In genomic region chr3:139677341-139678155, GRCh38 we compare ENCODE assay signal across 1 cellular context.
TF ChIP-seq lines count a peak whose summit lies in the region.

Gene NMNAT3, minus strand, starts transcription at chr3:139677972. Its CDS starts 50,248 bp downstream, at chr3:139627724.

TF ChIP-seq in HepG2, 621 proteins besides CTCF, POLR2A, EP300 and RAD21 (continued from another document and continues in another):
- no peak; the same call in 1 of the 2 replicates for TF ChIP-seq ZBTB34 (CRISPR knock-in tag; IDR thresholded peaks at IDR 0.05)
- TF ChIP-seq RFXAP (CRISPR knock-in tag; IDR thresholded peaks at IDR 0.05; ENCODE audit: borderline replicate concordance) = no peak
- no peak for TF ChIP-seq HOXD1 (CRISPR knock-in tag; IDR thresholded peaks at IDR 0.05)
- TF ChIP-seq RORA (CRISPR knock-in tag; IDR thresholded peaks at IDR 0.05) = no peak
- peak; percentile 71; the same call in 1 of the 2 replicates for TF ChIP-seq ZNF788 (CRISPR knock-in tag; IDR thresholded peaks at IDR 0.05; ENCODE audit: borderline replicate concordance)
- TF ChIP-seq MIER2 (CRISPR knock-in tag; IDR thresholded peaks at IDR 0.05) = no peak
- no peak for TF ChIP-seq TCF7L2 (IDR thresholded peaks at IDR 0.05; ENCODE audit: low read depth, low read length)
- TF ChIP-seq ZNF768 (CRISPR knock-in tag; IDR thresholded peaks at IDR 0.05) = peak; percentile 56; the same call in 1 of the 2 replicates
- TF ChIP-seq NPAS2 (CRISPR knock-in tag; IDR thresholded peaks at IDR 0.05; ENCODE audit: borderline replicate concordance) = no peak
- TF ChIP-seq POGZ (CRISPR knock-in tag; IDR thresholded peaks at IDR 0.05) = peak; percentile 67
- TF ChIP-seq, protein P1, sequence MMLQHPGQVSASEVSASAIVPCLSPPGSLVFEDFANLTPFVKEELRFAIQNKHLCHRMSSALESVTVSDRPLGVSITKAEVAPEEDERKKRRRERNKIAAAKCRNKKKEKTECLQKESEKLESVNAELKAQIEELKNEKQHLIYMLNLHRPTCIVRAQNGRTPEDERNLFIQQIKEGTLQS (CRISPR knock-in tag; IDR thresholded peaks at IDR 0.05) = no peak
- TF ChIP-seq RXRB (CRISPR knock-in tag; IDR thresholded peaks at IDR 0.05; ENCODE audit: borderline replicate concordance) = peak; percentile 27; the same call in 1 of the 2 replicates
- TF ChIP-seq KDM5B (CRISPR knock-in tag; IDR thresholded peaks at IDR 0.05; ENCODE audit: borderline replicate concordance) = no peak; the same call in 1 of the 2 replicates
- TF ChIP-seq, protein P2, sequence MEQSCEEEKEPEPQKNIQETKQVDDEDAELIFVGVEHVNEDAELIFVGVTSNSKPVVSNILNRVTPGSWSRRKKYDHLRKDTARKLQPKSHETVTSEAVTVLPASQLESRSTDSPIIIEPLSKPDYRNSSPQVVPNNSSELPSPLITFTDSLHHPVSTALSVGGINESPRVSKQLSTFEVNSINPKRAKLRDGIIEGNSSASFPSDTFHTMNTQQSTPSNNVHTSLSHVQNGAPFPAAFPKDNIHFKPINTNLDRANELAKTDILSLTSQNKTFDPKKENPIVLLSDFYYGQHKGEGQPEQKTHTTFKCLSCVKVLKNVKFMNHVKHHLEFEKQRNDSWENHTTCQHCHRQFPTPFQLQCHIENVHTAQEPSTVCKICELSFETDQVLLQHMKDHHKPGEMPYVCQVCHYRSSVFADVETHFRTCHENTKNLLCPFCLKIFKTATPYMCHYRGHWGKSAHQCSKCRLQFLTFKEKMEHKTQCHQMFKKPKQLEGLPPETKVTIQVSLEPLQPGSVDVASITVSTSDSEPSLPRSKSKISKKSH (CRISPR knock-in tag; IDR thresholded peaks at IDR 0.05; ENCODE audit: borderline replicate concordance) = peak; percentile 83
- TF ChIP-seq DNMT3B (CRISPR knock-in tag; conservative IDR thresholded peaks at IDR 0.05) = no peak
- TF ChIP-seq IRF2 (CRISPR knock-in tag; IDR thresholded peaks at IDR 0.05) = peak; percentile 59; the same call in 1 of the 2 replicates
- no peak; the same call in 1 of the 2 replicates for TF ChIP-seq ZNF263 (CRISPR knock-in tag; IDR thresholded peaks at IDR 0.05)
- TF ChIP-seq ASH2L (IDR thresholded peaks at IDR 0.05; ENCODE audit: insufficient read length, low read depth, low read length) = peak; percentile 55
- TF ChIP-seq, protein P3, sequence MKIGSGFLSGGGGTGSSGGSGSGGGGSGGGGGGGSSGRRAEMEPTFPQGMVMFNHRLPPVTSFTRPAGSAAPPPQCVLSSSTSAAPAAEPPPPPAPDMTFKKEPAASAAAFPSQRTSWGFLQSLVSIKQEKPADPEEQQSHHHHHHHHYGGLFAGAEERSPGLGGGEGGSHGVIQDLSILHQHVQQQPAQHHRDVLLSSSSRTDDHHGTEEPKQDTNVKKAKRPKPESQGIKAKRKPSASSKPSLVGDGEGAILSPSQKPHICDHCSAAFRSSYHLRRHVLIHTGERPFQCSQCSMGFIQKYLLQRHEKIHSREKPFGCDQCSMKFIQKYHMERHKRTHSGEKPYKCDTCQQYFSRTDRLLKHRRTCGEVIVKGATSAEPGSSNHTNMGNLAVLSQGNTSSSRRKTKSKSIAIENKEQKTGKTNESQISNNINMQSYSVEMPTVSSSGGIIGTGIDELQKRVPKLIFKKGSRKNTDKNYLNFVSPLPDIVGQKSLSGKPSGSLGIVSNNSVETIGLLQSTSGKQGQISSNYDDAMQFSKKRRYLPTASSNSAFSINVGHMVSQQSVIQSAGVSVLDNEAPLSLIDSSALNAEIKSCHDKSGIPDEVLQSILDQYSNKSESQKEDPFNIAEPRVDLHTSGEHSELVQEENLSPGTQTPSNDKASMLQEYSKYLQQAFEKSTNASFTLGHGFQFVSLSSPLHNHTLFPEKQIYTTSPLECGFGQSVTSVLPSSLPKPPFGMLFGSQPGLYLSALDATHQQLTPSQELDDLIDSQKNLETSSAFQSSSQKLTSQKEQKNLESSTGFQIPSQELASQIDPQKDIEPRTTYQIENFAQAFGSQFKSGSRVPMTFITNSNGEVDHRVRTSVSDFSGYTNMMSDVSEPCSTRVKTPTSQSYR (CRISPR knock-in tag; IDR thresholded peaks at IDR 0.05; ENCODE audit: borderline replicate concordance) = no peak
- TF ChIP-seq, protein P4, sequence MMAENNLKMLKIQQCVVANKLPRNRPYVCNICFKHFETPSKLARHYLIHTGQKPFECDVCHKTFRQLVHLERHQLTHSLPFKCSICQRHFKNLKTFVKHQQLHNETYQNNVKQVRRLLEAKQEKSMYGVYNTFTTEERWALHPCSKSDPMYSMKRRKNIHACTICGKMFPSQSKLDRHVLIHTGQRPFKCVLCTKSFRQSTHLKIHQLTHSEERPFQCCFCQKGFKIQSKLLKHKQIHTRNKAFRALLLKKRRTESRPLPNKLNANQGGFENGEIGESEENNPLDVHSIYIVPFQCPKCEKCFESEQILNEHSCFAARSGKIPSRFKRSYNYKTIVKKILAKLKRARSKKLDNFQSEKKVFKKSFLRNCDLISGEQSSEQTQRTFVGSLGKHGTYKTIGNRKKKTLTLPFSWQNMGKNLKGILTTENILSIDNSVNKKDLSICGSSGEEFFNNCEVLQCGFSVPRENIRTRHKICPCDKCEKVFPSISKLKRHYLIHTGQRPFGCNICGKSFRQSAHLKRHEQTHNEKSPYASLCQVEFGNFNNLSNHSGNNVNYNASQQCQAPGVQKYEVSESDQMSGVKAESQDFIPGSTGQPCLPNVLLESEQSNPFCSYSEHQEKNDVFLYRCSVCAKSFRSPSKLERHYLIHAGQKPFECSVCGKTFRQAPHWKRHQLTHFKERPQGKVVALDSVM (CRISPR knock-in tag; IDR thresholded peaks at IDR 0.05) = peak; percentile 72
- TF ChIP-seq ZNF225 (CRISPR knock-in tag; IDR thresholded peaks at IDR 0.05) = no peak
- TF ChIP-seq, protein P5, sequence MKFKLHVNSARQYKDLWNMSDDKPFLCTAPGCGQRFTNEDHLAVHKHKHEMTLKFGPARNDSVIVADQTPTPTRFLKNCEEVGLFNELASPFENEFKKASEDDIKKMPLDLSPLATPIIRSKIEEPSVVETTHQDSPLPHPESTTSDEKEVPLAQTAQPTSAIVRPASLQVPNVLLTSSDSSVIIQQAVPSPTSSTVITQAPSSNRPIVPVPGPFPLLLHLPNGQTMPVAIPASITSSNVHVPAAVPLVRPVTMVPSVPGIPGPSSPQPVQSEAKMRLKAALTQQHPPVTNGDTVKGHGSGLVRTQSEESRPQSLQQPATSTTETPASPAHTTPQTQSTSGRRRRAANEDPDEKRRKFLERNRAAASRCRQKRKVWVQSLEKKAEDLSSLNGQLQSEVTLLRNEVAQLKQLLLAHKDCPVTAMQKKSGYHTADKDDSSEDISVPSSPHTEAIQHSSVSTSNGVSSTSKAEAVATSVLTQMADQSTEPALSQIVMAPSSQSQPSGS (CRISPR knock-in tag; IDR thresholded peaks at IDR 0.05) = no peak
- TF ChIP-seq ZSCAN29 (CRISPR knock-in tag; conservative IDR thresholded peaks at IDR 0.05) = peak; percentile 56; the same call in 1 of the 2 replicates
- TF ChIP-seq ZNF331 (CRISPR knock-in tag; IDR thresholded peaks at IDR 0.05) = 0 out of 2 replicates have a peak, but pooled peaks have one; percentile 29
- TF ChIP-seq ARNT (IDR thresholded peaks at IDR 0.05) = no peak
- peak; percentile 83 for TF ChIP-seq ZFY (CRISPR knock-in tag; IDR thresholded peaks at IDR 0.05)
- peak; percentile 72; the same call in 1 of the 2 replicates for TF ChIP-seq GABPB1 (CRISPR knock-in tag; IDR thresholded peaks at IDR 0.05)
- peak; percentile 90 for TF ChIP-seq ZNF891 (CRISPR knock-in tag; IDR thresholded peaks at IDR 0.05)
- peak; percentile 90 for TF ChIP-seq ZFX (CRISPR knock-in tag; IDR thresholded peaks at IDR 0.05; ENCODE audit: low read depth)
- TF ChIP-seq, protein P6, sequence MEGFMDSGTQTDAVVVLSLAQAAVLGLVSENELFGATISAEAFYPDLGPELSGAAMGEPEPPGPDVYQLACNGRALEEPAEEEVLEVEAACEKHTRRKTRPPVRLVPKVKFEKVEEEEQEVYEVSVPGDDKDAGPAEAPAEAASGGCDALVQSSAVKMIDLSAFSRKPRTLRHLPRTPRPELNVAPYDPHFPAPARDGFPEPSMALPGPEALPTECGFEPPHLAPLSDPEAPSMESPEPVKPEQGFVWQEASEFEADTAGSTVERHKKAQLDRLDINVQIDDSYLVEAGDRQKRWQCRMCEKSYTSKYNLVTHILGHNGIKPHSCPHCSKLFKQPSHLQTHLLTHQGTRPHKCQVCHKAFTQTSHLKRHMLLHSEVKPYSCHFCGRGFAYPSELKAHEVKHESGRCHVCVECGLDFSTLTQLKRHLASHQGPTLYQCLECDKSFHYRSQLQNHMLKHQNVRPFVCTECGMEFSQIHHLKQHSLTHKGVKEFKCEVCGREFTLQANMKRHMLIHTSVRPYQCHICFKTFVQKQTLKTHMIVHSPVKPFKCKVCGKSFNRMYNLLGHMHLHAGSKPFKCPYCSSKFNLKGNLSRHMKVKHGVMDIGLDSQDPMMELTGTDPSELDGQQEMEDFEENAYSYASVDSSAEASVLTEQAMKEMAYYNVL (CRISPR knock-in tag; IDR thresholded peaks at IDR 0.05; ENCODE audit: borderline replicate concordance) = 0 out of 2 replicates have a peak, but pooled peaks have one; percentile 24
- TF ChIP-seq ATF5 (CRISPR knock-in tag; IDR thresholded peaks at IDR 0.05; ENCODE audit: low read depth) = no peak
- peak; percentile 82 for TF ChIP-seq PHF8 (CRISPR knock-in tag; IDR thresholded peaks at IDR 0.05)
- TF ChIP-seq, protein P7, sequence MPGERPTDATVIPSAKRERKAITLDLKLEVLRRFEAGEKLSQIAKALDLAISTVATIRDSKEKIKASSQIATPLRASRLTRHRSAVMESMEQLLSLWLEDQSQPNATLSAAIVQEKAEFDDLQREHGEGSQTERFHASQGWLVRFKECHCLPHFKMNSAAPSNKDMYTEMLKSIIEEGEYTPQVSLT (CRISPR knock-in tag; IDR thresholded peaks at IDR 0.05; ENCODE audit: borderline replicate concordance, low read depth) = 0 out of 2 replicates have a peak, but pooled peaks have one; percentile 38
- TF ChIP-seq ZNF761 (CRISPR knock-in tag; conservative IDR thresholded peaks at IDR 0.05) = 0 out of 2 replicates have a peak, but pooled peaks have one; percentile 37
- TF ChIP-seq, protein P8, sequence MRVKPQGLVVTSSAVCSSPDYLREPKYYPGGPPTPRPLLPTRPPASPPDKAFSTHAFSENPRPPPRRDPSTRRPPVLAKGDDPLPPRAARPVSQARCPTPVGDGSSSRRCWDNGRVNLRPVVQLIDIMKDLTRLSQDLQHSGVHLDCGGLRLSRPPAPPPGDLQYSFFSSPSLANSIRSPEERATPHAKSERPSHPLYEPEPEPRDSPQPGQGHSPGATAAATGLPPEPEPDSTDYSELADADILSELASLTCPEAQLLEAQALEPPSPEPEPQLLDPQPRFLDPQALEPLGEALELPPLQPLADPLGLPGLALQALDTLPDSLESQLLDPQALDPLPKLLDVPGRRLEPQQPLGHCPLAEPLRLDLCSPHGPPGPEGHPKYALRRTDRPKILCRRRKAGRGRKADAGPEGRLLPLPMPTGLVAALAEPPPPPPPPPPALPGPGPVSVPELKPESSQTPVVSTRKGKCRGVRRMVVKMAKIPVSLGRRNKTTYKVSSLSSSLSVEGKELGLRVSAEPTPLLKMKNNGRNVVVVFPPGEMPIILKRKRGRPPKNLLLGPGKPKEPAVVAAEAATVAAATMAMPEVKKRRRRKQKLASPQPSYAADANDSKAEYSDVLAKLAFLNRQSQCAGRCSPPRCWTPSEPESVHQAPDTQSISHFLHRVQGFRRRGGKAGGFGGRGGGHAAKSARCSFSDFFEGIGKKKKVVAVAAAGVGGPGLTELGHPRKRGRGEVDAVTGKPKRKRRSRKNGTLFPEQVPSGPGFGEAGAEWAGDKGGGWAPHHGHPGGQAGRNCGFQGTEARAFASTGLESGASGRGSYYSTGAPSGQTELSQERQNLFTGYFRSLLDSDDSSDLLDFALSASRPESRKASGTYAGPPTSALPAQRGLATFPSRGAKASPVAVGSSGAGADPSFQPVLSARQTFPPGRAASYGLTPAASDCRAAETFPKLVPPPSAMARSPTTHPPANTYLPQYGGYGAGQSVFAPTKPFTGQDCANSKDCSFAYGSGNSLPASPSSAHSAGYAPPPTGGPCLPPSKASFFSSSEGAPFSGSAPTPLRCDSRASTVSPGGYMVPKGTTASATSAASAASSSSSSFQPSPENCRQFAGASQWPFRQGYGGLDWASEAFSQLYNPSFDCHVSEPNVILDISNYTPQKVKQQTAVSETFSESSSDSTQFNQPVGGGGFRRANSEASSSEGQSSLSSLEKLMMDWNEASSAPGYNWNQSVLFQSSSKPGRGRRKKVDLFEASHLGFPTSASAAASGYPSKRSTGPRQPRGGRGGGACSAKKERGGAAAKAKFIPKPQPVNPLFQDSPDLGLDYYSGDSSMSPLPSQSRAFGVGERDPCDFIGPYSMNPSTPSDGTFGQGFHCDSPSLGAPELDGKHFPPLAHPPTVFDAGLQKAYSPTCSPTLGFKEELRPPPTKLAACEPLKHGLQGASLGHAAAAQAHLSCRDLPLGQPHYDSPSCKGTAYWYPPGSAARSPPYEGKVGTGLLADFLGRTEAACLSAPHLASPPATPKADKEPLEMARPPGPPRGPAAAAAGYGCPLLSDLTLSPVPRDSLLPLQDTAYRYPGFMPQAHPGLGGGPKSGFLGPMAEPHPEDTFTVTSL (CRISPR knock-in tag; IDR thresholded peaks at IDR 0.05; ENCODE audit: borderline replicate concordance) = peak; percentile 40; the same call in 1 of the 2 replicates
- 0 out of 2 replicates have a peak, but pooled peaks have one; percentile 51 for TF ChIP-seq ZNF205 (CRISPR knock-in tag; IDR thresholded peaks at IDR 0.05)
- TF ChIP-seq, protein P9, sequence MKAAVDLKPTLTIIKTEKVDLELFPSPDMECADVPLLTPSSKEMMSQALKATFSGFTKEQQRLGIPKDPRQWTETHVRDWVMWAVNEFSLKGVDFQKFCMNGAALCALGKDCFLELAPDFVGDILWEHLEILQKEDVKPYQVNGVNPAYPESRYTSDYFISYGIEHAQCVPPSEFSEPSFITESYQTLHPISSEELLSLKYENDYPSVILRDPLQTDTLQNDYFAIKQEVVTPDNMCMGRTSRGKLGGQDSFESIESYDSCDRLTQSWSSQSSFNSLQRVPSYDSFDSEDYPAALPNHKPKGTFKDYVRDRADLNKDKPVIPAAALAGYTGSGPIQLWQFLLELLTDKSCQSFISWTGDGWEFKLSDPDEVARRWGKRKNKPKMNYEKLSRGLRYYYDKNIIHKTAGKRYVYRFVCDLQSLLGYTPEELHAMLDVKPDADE (CRISPR knock-in tag; IDR thresholded peaks at IDR 0.05) = no peak
- no peak for TF ChIP-seq ZFP36 (IDR thresholded peaks at IDR 0.05; ENCODE audit: borderline replicate concordance, low read depth, low read length, partially characterized antibody)
- no peak for TF ChIP-seq POLR2AphosphoS5 (IDR thresholded peaks at IDR 0.05; ENCODE audit: low read depth, low read length)
